Comparison of ENCODE assay signal across 1 cellular context in the genomic region with DNA sequence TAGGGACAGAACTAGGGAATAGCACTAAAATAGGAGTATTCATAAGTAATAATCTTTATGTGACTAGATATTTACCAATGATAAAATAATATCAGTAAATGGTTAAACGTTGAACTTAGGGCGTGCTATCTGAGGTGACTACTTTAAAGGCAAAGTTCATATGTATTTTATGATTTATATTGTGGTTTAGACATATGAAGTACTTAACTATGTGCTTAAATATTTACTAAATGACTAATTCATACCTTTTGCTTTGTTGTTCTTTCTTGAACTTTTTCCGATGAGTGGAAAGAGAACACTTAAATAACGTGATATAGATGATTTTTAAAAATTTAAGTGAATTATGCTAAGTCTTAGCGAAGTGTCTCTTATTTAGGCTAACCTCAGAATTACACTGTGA.
TF ChIP-seq lines count a peak whose summit lies in the region.

No MANE protein-coding gene starts in this region.

TF ChIP-seq in IMR-90, 13 proteins besides CTCF, POLR2A, EP300 and RAD21 (continued from another document):
- no peak for TF ChIP-seq MAZ (IDR thresholded peaks at IDR 0.05; ENCODE audit: borderline replicate concordance, low read depth, low read length)
- TF ChIP-seq RCOR1 (IDR thresholded peaks at IDR 0.05; ENCODE audit: insufficient replicate concordance, low read length) = no peak
- no peak for TF ChIP-seq MAFK (IDR thresholded peaks at IDR 0.05; ENCODE audit: low read depth, low read length)
- no peak for TF ChIP-seq FOS (IDR thresholded peaks at IDR 0.05; ENCODE audit: low read depth, low read length)
- TF ChIP-seq SMC3 (IDR thresholded peaks at IDR 0.05; ENCODE audit: low read depth, low read length) = no peak
- no peak for TF ChIP-seq MXI1 (IDR thresholded peaks at IDR 0.05; ENCODE audit: borderline replicate concordance, low read depth, low read length)
- TF ChIP-seq CEBPB (IDR thresholded peaks at IDR 0.05; ENCODE audit: low read depth, low read length) = no peak
TF ChIP-seq in IMR-90: peak in this region for 0.
